ENCODE assay signal across 8 cellular contexts in the genomic region with DNA sequence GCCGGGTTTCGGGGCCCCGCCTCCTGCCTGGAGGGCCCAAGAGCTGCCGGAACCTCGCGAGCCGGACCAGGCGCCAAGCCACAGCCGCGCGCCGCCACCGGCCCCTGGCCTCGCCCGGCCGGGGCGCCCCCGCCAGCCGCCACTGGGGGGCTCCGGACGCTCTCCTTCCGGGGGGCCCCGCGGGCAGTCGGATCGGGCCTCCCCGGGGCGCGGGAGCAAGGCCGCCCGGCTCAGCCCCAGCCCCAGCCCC. TPM values are rescaled to one million over a fixed set of nuclear protein-coding genes. Genes with fewer than 3 reads are reported as not detected.
DNase-seq lines count a peak whose midpoint lies in the region; ATAC-seq and TF ChIP-seq lines count a peak whose summit lies in the region.

No MANE protein-coding gene starts in this region.

- peak overlapping the region; percentile 64 for H2BK120ac ChIP-seq in mesenchymal stem cell (ENCODE audit: low read depth, low read length)

- DNase-seq in BE2C (peak; percentile 87), SKM-1 treated with dmso at 0.1 percent for 144 hours (lab: John Stamatoyannopoulos, UW; ENCODE audit: unreplicated experiment) (peak; percentile 79), mesenchymal stem cell (peak; percentile 85), thoracic aorta (ENCODE audit: low spot score) (peak; percentile 38)

- H3K9me3 ChIP-seq in BE2C, result no peaks in the 10 kb centered on the region
- no peaks in the 10 kb centered on the region for H3K9me3 ChIP-seq in duodenal mucosa (ENCODE audit: control insufficient read depth in 1 of 2, low read length in 2 of 2)
- no peaks in the 10 kb centered on the region for H3K9me3 ChIP-seq in mesenchymal stem cell (ENCODE audit: control insufficient read depth, low read length)
- H3K9me3 ChIP-seq in thoracic aorta, result no peaks in the 10 kb centered on the region

- H3K36me3 ChIP-seq in BE2C, result no peaks in the 10 kb centered on the region
- no peaks in the 10 kb centered on the region for H3K36me3 ChIP-seq in duodenal mucosa (ENCODE audit: control insufficient read depth in 1 of 2, insufficient read depth in 2 of 2, low read length in 2 of 2)
- H3K36me3 ChIP-seq in mesenchymal stem cell (ENCODE audit: control insufficient read depth in 1 of 2, insufficient read depth in 2 of 2, low read depth in 1 of 2, low read length in 2 of 2), result no peaks in the 10 kb centered on the region
- no peaks in the 10 kb centered on the region for H3K36me3 ChIP-seq in thoracic aorta

- no peak overlapping the region for H2AFZ ChIP-seq in mesenchymal stem cell (ENCODE audit: low read depth, low read length)

- peak overlapping the region; percentile 85 for H2BK5ac ChIP-seq in mesenchymal stem cell (ENCODE audit: low read depth, low read length, poor library complexity, severe bottlenecking)

- H3K27ac ChIP-seq in duodenal mucosa (ENCODE audit: low read depth, low read length) (peak overlapping the region; percentile 99), mesenchymal stem cell (ENCODE audit: low read length, poor library complexity, severe bottlenecking) (peak overlapping the region; percentile 86), thoracic aorta (peak overlapping the region; percentile 99)

- H3K23ac ChIP-seq in mesenchymal stem cell (ENCODE audit: low read length in 2 of 2), result no peak overlapping the region

- H2BK15ac ChIP-seq in mesenchymal stem cell (ENCODE audit: low read depth, poor library complexity, severe bottlenecking), result no peak overlapping the region

- peak overlapping the region; percentile 46 to 67 for H3K18ac ChIP-seq in mesenchymal stem cell (ENCODE audit: low read depth in 1 of 2, low read length in 2 of 2)

- no peaks in the 10 kb centered on the region for H3K27me3 ChIP-seq in BE2C
- peaks cover 0 to 3% of the 10 kb centered on the region in 2 donors for H3K27me3 ChIP-seq in duodenal mucosa (ENCODE audit: control insufficient read depth in 1 of 2, insufficient read depth in 2 of 2, low read length in 2 of 2)
- H3K27me3 ChIP-seq in mesenchymal stem cell (ENCODE audit: control insufficient read depth in 1 of 2, insufficient read depth in 1 of 2, low read length in 2 of 2), result no peaks in the 10 kb centered on the region
- no peaks in the 10 kb centered on the region for H3K27me3 ChIP-seq in thoracic aorta (replicated peaks; ENCODE audit: insufficient read depth)

- peak overlapping the region; percentile 52 to 61 for H3K9ac ChIP-seq in duodenal mucosa (ENCODE audit: low read depth in 1 of 2, low read length in 2 of 2)
- H3K9ac ChIP-seq in mesenchymal stem cell (ENCODE audit: low read length), result peak overlapping the region; percentile 99

- no peak for TF ChIP-seq CTCF in BE2C (IDR thresholded peaks at IDR 0.05; ENCODE audit: low read depth, low read length)
- no peak for TF ChIP-seq CTCF in thoracic aorta (IDR thresholded peaks at IDR 0.05)

- H3K79me1 ChIP-seq in mesenchymal stem cell (replicated peaks; ENCODE audit: low read length, poor library complexity, severe bottlenecking), result no peaks in the 10 kb centered on the region

- H3K4me1 ChIP-seq in BE2C (peaks cover 3% of the 10 kb centered on the region; the same call in 1 of the 2 replicates), duodenal mucosa (ENCODE audit: control insufficient read depth in 1 of 2, insufficient read depth in 2 of 2, low read length in 2 of 2) (peaks cover 14% of the 10 kb centered on the region in 2 donors), mesenchymal stem cell (ENCODE audit: control insufficient read depth, insufficient read depth, low read depth, low read length) (peaks cover 13% of the 10 kb centered on the region), thoracic aorta (ENCODE audit: control insufficient read depth in 1 of 2, low read depth in 2 of 2) (peaks cover 6 to 13% of the 10 kb centered on the region in 2 donors)

- H4K8ac ChIP-seq in mesenchymal stem cell (ENCODE audit: low read length), result peak overlapping the region; percentile 32

- no peak overlapping the region for H4K91ac ChIP-seq in mesenchymal stem cell (ENCODE audit: low read length)

- no peak overlapping the region for H3K14ac ChIP-seq in mesenchymal stem cell (ENCODE audit: low read length in 2 of 2)

- WGBS in mesenchymal stem cell, result 0% methylated on average over 13 of the region's 31 CpGs

- H2BK12ac ChIP-seq in mesenchymal stem cell (ENCODE audit: low read length in 2 of 2), result no peak overlapping the region

- peak; percentile 23 for ATAC-seq in GM18499 (IDR thresholded peaks at IDR 0.05; ENCODE audit: insufficient read depth, unreplicated experiment)
- ATAC-seq in HG03460 (IDR thresholded peaks at IDR 0.05; ENCODE audit: unreplicated experiment), result peak; percentile 52
- peak; percentile 37 for ATAC-seq in thoracic aorta (ENCODE audit: insufficient number of reproducible peaks, low FRiP score, low read depth)
- no peak for ATAC-seq in GM21423 (IDR thresholded peaks at IDR 0.05; ENCODE audit: unreplicated experiment)

- H2AK5ac ChIP-seq in mesenchymal stem cell (ENCODE audit: low read length, severe bottlenecking), result no peak overlapping the region

- peak overlapping the region; percentile 52 for H3K4me2 ChIP-seq in mesenchymal stem cell (ENCODE audit: low read length, poor library complexity, severe bottlenecking)

- peak overlapping the region; percentile 71 for H3K4me3 ChIP-seq in BE2C (ENCODE audit: low read depth, low read length)
- peak overlapping the region; percentile 56 to 91 for H3K4me3 ChIP-seq in duodenal mucosa (ENCODE audit: low read depth in 1 of 2, low read length in 2 of 2)
- H3K4me3 ChIP-seq in mesenchymal stem cell (ENCODE audit: insufficient read depth in 1 of 2, low read depth in 1 of 2, low read length in 2 of 2), result peak overlapping the region; percentile 73 to 75
- H3K4me3 ChIP-seq in thoracic aorta, result peak overlapping the region; percentile 81

- H3K4ac ChIP-seq in mesenchymal stem cell (ENCODE audit: low read depth in 1 of 2, low read length in 2 of 2), result peak overlapping the region; percentile 44 to 68

RNA-seq across cellular contexts. Expression of a gene that starts 17.4 kb away (rescaled TPM):
- polyA plus RNA-seq in BE2C (2012; ENCODE audit: insufficient read depth, insufficient read length, low read depth), result not detected
- polyA plus RNA-seq in mesenchymal stem cell (2013, experiment 1 of 2), result 1.9 TPM
- polyA plus RNA-seq in mesenchymal stem cell (2013, experiment 2 of 2), result 1.8 TPM
- total RNA-seq in thoracic aorta, result 10 to 100 TPM; 25.3 to 33.7 TPM

RNA-seq across cellular contexts. Expression of a gene that starts 45.9 kb away (rescaled TPM):
- polyA plus RNA-seq in BE2C (2012; ENCODE audit: insufficient read depth, insufficient read length, low read depth), result not detected
- 0.33 TPM for polyA plus RNA-seq in mesenchymal stem cell (2013, experiment 1 of 2)
- polyA plus RNA-seq in mesenchymal stem cell (2013, experiment 2 of 2), result 0.21 TPM
- total RNA-seq in thoracic aorta, result 1 to 10 TPM; 4.6 to 5.8 TPM
